Comparison of ENCODE assay signal across 22 cellular contexts in genomic region chr5:133373121-133373870, GRCh38.
DNase-seq lines count a peak whose midpoint lies in the region; ATAC-seq and TF ChIP-seq lines count a peak whose summit lies in the region.
"Had no signal": no experiment of that assay in that cellular context is flagged by ENCODE, and none has a peak within 500 bp of the region (broad histone marks: within the 10 kb centered on the region; RNA-seq: fewer than 3 reads in every experiment).

No MANE protein-coding gene starts in this region.

- H3K4me3 Mint-ChIP-seq in activated CD8-positive, alpha-beta memory T cell treated with anti-CD3 and anti-CD28 coated beads, Interleukin-2, amount 10 ng/mL, durations not matched to agents 7 days and 5 days = no peak overlapping the region
- H3K4me3 Mint-ChIP-seq: activated naive CD8-positive, alpha-beta T cell; activated T-helper 1 cell treated with anti-CD3 and anti-CD28 coated beads, Interleukin-12 subunit alpha, Interleukin-12 subunit beta, Interleukin-2, Interleukin-4 antibody, amounts not matched to agents 30 ng/mL and 10 ng/mL and 1 ng/mL, durations not matched to agents 14 hours and 24 hours and 36 hours; endodermal cell; T-helper 2 cell treated with Interferon-gamma antibody and Interleukin-4, amounts not matched to agents 5 μg/mL and 100 μg/mL, for 36 hours had no signal

- no peaks in the 10 kb centered on the region for H3K4me1 Mint-ChIP-seq in activated CD8-positive, alpha-beta memory T cell treated with anti-CD3 and anti-CD28 coated beads, Interleukin-2, amount 10 ng/mL, durations not matched to agents 7 days and 5 days

- no peak overlapping the region for H3K27ac Mint-ChIP-seq in activated CD8-positive, alpha-beta memory T cell treated with anti-CD3 and anti-CD28 coated beads, Interleukin-2, amount 10 ng/mL, durations not matched to agents 7 days and 5 days
- H3K27ac Mint-ChIP-seq: activated naive CD8-positive, alpha-beta T cell; activated T-helper 1 cell treated with anti-CD3 and anti-CD28 coated beads, Interleukin-12 subunit alpha, Interleukin-12 subunit beta, Interleukin-2, Interleukin-4 antibody, amounts not matched to agents 30 ng/mL and 10 ng/mL and 1 ng/mL, durations not matched to agents 14 hours and 24 hours and 36 hours; endodermal cell; T-helper 2 cell treated with Interferon-gamma antibody and Interleukin-4, amounts not matched to agents 5 μg/mL and 100 μg/mL, for 36 hours had no signal

- H3K4me1 ChIP-seq in foreskin keratinocyte = peaks cover 24% of the 10 kb centered on the region
- peaks cover 34% of the 10 kb centered on the region for H3K4me1 ChIP-seq in vagina
- H3K4me1 ChIP-seq: stomach had no signal

- TF ChIP-seq POLR2A in vagina (IDR thresholded peaks at IDR 0.05) = no peak

- H3K36me3 ChIP-seq in vagina = no peaks in the 10 kb centered on the region
- H3K36me3 ChIP-seq: BLaER1 treated with 17β-estradiol and CSF1 and Interleukin-3, amounts not matched to agents 10 nM and 100 nM; heart right ventricle; stomach had no signal

- intact Hi-C loops in vagina (cut with DNase I) = no loop called here

- H3K9me3 ChIP-seq in vagina = peaks cover 7% of the 10 kb centered on the region

- no peak overlapping the region for H3K4me3 ChIP-seq in vagina
- H3K4me3 ChIP-seq: BLaER1 treated with 17β-estradiol and CSF1 and Interleukin-3, amounts not matched to agents 10 nM and 100 nM; heart right ventricle; smooth muscle cell; stomach had no signal

- no peaks in the 10 kb centered on the region for H3K27me3 ChIP-seq in foreskin keratinocyte
- H3K27me3 ChIP-seq in vagina = no peaks in the 10 kb centered on the region
- H3K27me3 ChIP-seq: BLaER1 treated with 17β-estradiol and CSF1 and Interleukin-3, amounts not matched to agents 10 nM and 100 nM had no signal

- no peaks in the 10 kb centered on the region for H3K36me3 Mint-ChIP-seq in activated CD8-positive, alpha-beta memory T cell treated with anti-CD3 and anti-CD28 coated beads, Interleukin-2, amount 10 ng/mL, durations not matched to agents 7 days and 5 days

- ATAC-seq in activated CD8-positive, alpha-beta memory T cell treated with anti-CD3 and anti-CD28 coated beads, Interleukin-2, amount 10 ng/mL, durations not matched to agents 7 days and 5 days = no peak
- ATAC-seq in foreskin keratinocyte (peak; percentile 70), HG03342 (IDR thresholded peaks at IDR 0.05; ENCODE audit: unreplicated experiment) (no peak), HG03045 (IDR thresholded peaks at IDR 0.05; ENCODE audit: unreplicated experiment) (no peak)
- ATAC-seq: activated CD4-positive, CD25-positive, alpha-beta regulatory T cell treated with anti-CD3 and anti-CD28 coated beads, Interleukin-2, amount 50 U/mL, for 24 hours; heart right ventricle; left ventricle myocardium superior had no signal

- H3K9me3 Mint-ChIP-seq in activated CD8-positive, alpha-beta memory T cell treated with anti-CD3 and anti-CD28 coated beads, Interleukin-2, amount 10 ng/mL, durations not matched to agents 7 days and 5 days (ENCODE audit: low read depth) = peaks cover 13% of the 10 kb centered on the region

- CTCF ChIA-PET in activated CD8-positive, alpha-beta memory T cell treated with anti-CD3 and anti-CD28 coated beads, Interleukin-2, amount 10 ng/mL, durations not matched to agents 7 days and 5 days (lab: Charles Lee) = no interaction called here

- H3K27ac ChIP-seq in foreskin keratinocyte (peak overlapping the region; percentile 58), vagina (no peak overlapping the region)
- H3K27ac ChIP-seq: BLaER1 treated with 17β-estradiol and CSF1 and Interleukin-3, amounts not matched to agents 10 nM and 100 nM; heart right ventricle; stomach had no signal

- peak; percentile 43 for TF ChIP-seq CTCF in foreskin keratinocyte (conservative IDR thresholded peaks at IDR 0.05)
- no peak for TF ChIP-seq CTCF in vagina (IDR thresholded peaks at IDR 0.05)

- peaks cover 24% of the 10 kb centered on the region for H3K27me3 Mint-ChIP-seq in activated CD8-positive, alpha-beta memory T cell treated with anti-CD3 and anti-CD28 coated beads, Interleukin-2, amount 10 ng/mL, durations not matched to agents 7 days and 5 days

- DNase-seq in activated CD8-positive, alpha-beta memory T cell treated with anti-CD3 and anti-CD28 coated beads for 24 hours = peak; percentile 28
- no peak for DNase-seq in activated CD8-positive, alpha-beta memory T cell treated with anti-CD3 and anti-CD28 coated beads, Interleukin-2, amount 50 U/mL, for 4 hours
- peak; percentile 21 for DNase-seq in activated CD8-positive, alpha-beta memory T cell treated with anti-CD3 and anti-CD28 coated beads, Interleukin-2, amount 10 ng/mL, durations not matched to agents 7 days and 5 days
- DNase-seq in foreskin keratinocyte (peak; percentile 76 to 88), vagina (ENCODE audit: extremely low spot score in 2 of 2) (peak; percentile 61 to 80), germinal center (ENCODE audit: low spot score) (no peak)
- DNase-seq: Calu3; endodermal cell; heart right ventricle; KBM-7; left ventricle myocardium superior; NCI-H187 treated with DMSO at 0.1 percent for 48 hours; stimulated activated CD4-positive, alpha-beta T cell treated with anti-CD3 and anti-CD28 coated beads, Interleukin-4, amount 100 ng/mL, for 24 hours; stomach had no signal

Comparison
In these comparisons a context has a peak if more than half of its experiments do, and no peak if none do; other contexts are left out.
1. DNase-seq: peak in activated CD8-positive, alpha-beta memory T cell treated with anti-CD3 and anti-CD28 coated beads for 24 hours (single experiment), activated CD8-positive, alpha-beta memory T cell treated with anti-CD3 and anti-CD28 coated beads, Interleukin-2, amount 10 ng/mL, durations not matched to agents 7 days and 5 days (single experiment), foreskin keratinocyte (2 of 2) and vagina (2 of 2); none in activated CD8-positive, alpha-beta memory T cell treated with anti-CD3 and anti-CD28 coated beads, Interleukin-2, amount 50 U/mL, for 4 hours (single experiment) and germinal center (single experiment).